ENCODE assay signal across 8 cellular contexts in genomic region chr9:126397056-126397455, GRCh38.
DNase-seq lines count a peak whose midpoint lies in the region; ATAC-seq and TF ChIP-seq lines count a peak whose summit lies in the region.

No MANE protein-coding gene starts in this region.

- no peaks in the 10 kb centered on the region for H3K79me2 ChIP-seq in DOHH2 (ENCODE audit: control insufficient read depth, low read length)

- DNase-seq in NCI-H2107 (lab: John Stamatoyannopoulos, UW) (peak; percentile 23), KG1 (lab: John Stamatoyannopoulos, UW) (no peak), left lung (no peak), NCI-H446 (lab: John Stamatoyannopoulos, UW) (no peak)
- DNase-seq in activated effector memory CD4-positive, alpha-beta T cell treated with anti-CD3 and anti-CD28 coated beads, Interleukin-2, amount 50 U/mL, for 16 hours, result peak; percentile 83
- DNase-seq in stimulated activated CD4-positive, alpha-beta T cell treated with anti-CD3 and anti-CD28 coated beads, Interleukin-2, amount 100 ng/mL, for 4 hours (ENCODE audit: low read depth), result peak; percentile 6

- ATAC-seq in GM21723 (IDR thresholded peaks at IDR 0.05; ENCODE audit: unreplicated experiment) (peak; percentile 75), left lung (no peak)

- H3K27ac ChIP-seq in DOHH2 (ENCODE audit: low read depth, low read length), result no peak overlapping the region
- no peak overlapping the region for H3K27ac ChIP-seq in left lung

- no peaks in the 10 kb centered on the region for H3F3A ChIP-seq in DOHH2 (ENCODE audit: control insufficient read depth, insufficient read depth)

- no peak overlapping the region for H3K4me2 ChIP-seq in DOHH2 (ENCODE audit: low read length)

- H3K9me3 ChIP-seq in DOHH2 (ENCODE audit: control insufficient read depth, insufficient read depth, low read length) (no peaks in the 10 kb centered on the region), left lung (no peaks in the 10 kb centered on the region)

- TF ChIP-seq CTCF in DOHH2 (IDR thresholded peaks at IDR 0.05; ENCODE audit: low read depth, low read length, poor library complexity, severe bottlenecking) (peak; percentile 10), left lung (IDR thresholded peaks at IDR 0.05) (no peak)

- H3K27me3 ChIP-seq in DOHH2 (ENCODE audit: control insufficient read depth, low read length) (peaks cover 13% of the 10 kb centered on the region), left lung (no peaks in the 10 kb centered on the region)

- no peaks in the 10 kb centered on the region for H3K9me2 ChIP-seq in DOHH2 (replicated peaks; ENCODE audit: control insufficient read depth, low read length)

- intact Hi-C loops in left lung (cut with DNase I), result no loop called here

- H4K20me1 ChIP-seq in DOHH2 (ENCODE audit: control insufficient read depth, insufficient read depth, low read depth, low read length), result no peaks in the 10 kb centered on the region

- no peaks in the 10 kb centered on the region for H3K36me3 ChIP-seq in DOHH2 (ENCODE audit: control insufficient read depth, low read length)
- peaks cover 0 to 43% of the 10 kb centered on the region in 2 donors for H3K36me3 ChIP-seq in left lung

- H3K4me3 ChIP-seq in DOHH2 (ENCODE audit: low read length), result no peak overlapping the region
- no peak overlapping the region for H3K4me3 ChIP-seq in left lung

- H3K4me1 ChIP-seq in DOHH2 (ENCODE audit: control insufficient read depth, low read length) (no peaks in the 10 kb centered on the region), left lung (peaks cover 6 to 48% of the 10 kb centered on the region in 2 donors)

Comparison
In these comparisons a context has a peak if more than half of its experiments do, and no peak if none do; other contexts are left out.
1. DNase-seq: peak in NCI-H2107 (single experiment), activated effector memory CD4-positive, alpha-beta T cell treated with anti-CD3 and anti-CD28 coated beads, Interleukin-2, amount 50 U/mL, for 16 hours (single experiment) and stimulated activated CD4-positive, alpha-beta T cell treated with anti-CD3 and anti-CD28 coated beads, Interleukin-2, amount 100 ng/mL, for 4 hours (single experiment); none in KG1 (single experiment), left lung (0 of 2) and NCI-H446 (0 of 2).